In genomic region chr16:70735141-70735979, GRCh38 we compare ENCODE assay signal across 11 cellular contexts. TPM values are rescaled to one million over a fixed set of nuclear protein-coding genes. Genes with fewer than 3 reads are reported as not detected.
A peak's percentile ranks its signal among the peaks of the same experiment; 100 is the strongest.
DNase-seq lines count a peak whose midpoint lies in the region; ATAC-seq and TF ChIP-seq lines count a peak whose summit lies in the region.
"Had no signal": no experiment of that assay in that cellular context is flagged by ENCODE, and none has a peak within 500 bp of the region (broad histone marks: within the 10 kb centered on the region; RNA-seq: fewer than 3 reads in every experiment).

No MANE protein-coding gene starts in this region.

- peaks cover 14% of the 10 kb centered on the region for H3K27me3 Mint-ChIP-seq in GM23338 (ENCODE audit: insufficient read depth, low read depth, poor library complexity)
- H3K27me3 Mint-ChIP-seq in stimulated activated naive B cell treated with anti-CD40 and anti-IgM and Interleukin-4, amounts not matched to agents 10 μg/mL and 1 μg/mL and 100 μg/mL, for 72 hours = no peaks in the 10 kb centered on the region

- no peak overlapping the region for H3K4me3 ChIP-seq in GM23338

- H3K79me2 ChIP-seq in GM23338 (replicated peaks; ENCODE audit: insufficient read depth) = no peaks in the 10 kb centered on the region

- no peaks in the 10 kb centered on the region for H4K20me1 ChIP-seq in GM23338 (replicated peaks; ENCODE audit: insufficient read depth)

- H3K4me1 Mint-ChIP-seq in GM23338 = peaks cover 26% of the 10 kb centered on the region
- peaks cover 23 to 32% of the 10 kb centered on the region in 2 donors for H3K4me1 Mint-ChIP-seq in stimulated activated naive B cell treated with anti-CD40 and anti-IgM and Interleukin-4, amounts not matched to agents 10 μg/mL and 1 μg/mL and 100 μg/mL, for 72 hours

- H3K27me3 ChIP-seq in GM23338 (ENCODE audit: insufficient read depth) = no peaks in the 10 kb centered on the region

- 0 out of 2 replicates have a peak, but pooled peaks cover 2% of the 10 kb centered on the region for H3K9me2 ChIP-seq in GM23338 (ENCODE audit: insufficient read depth)

- H3K9me3 Mint-ChIP-seq in GM23338 = no peaks in the 10 kb centered on the region; the same call in 2 of the 3 replicates
- H3K9me3 Mint-ChIP-seq in stimulated activated naive B cell treated with anti-CD40 and anti-IgM and Interleukin-4, amounts not matched to agents 10 μg/mL and 1 μg/mL and 100 μg/mL, for 72 hours = no peaks in the 10 kb centered on the region
- H3K9me3 Mint-ChIP-seq: activated T-helper 2 cell treated with anti-CD3 and anti-CD28 coated beads, Interferon-gamma antibody, Interleukin-2, Interleukin-4, amounts not matched to agents 10 μg/mL and 5 μg/mL and 100 μg/mL, durations not matched to agents 14 hours and 24 hours and 36 hours had no signal

- no peak overlapping the region for H3K27ac ChIP-seq in GM23338 (ENCODE audit: low read depth)

- no peak overlapping the region for H3K4me3 Mint-ChIP-seq in GM23338
- H3K4me3 Mint-ChIP-seq in stimulated activated naive B cell treated with anti-CD40 and anti-IgM and Interleukin-4, amounts not matched to agents 10 μg/mL and 1 μg/mL and 100 μg/mL, for 72 hours = no peak overlapping the region

- peak; percentile 43 for ATAC-seq in GM23338
- no peak for ATAC-seq in stimulated activated naive B cell treated with anti-CD40 and anti-IgM and Interleukin-4, amounts not matched to agents 10 μg/mL and 1 μg/mL and 100 μg/mL, for 72 hours (replicated peaks)
- ATAC-seq in HG03432 (IDR thresholded peaks at IDR 0.05; ENCODE audit: unreplicated experiment) = no peak

- DNase-seq in GM23338 (ENCODE audit: low spot score) (peak; percentile 51), brain pericyte (ENCODE audit: low read depth, low spot score) (peak; percentile 83), iris pigment epithelial cell (ENCODE audit: low read depth) (peak; percentile 59), midbrain (lab: John Stamatoyannopoulos, UW) (no peak), UCSD-AML1 (lab: John Stamatoyannopoulos, UW; ENCODE audit: unreplicated experiment) (no peak)
- DNase-seq in stimulated activated naive B cell treated with anti-CD40 and anti-IgM and Interleukin-4, amounts not matched to agents 10 μg/mL and 1 μg/mL and 100 μg/mL, for 72 hours = no peak
- no peak for DNase-seq in activated T-cell treated with anti-CD3 and anti-CD28 coated beads, Interleukin-2, amount 50 U/mL, for 1 hour
- DNase-seq: NCI-H2081, nucleus accumbens had no signal

- no peaks in the 10 kb centered on the region for H3K36me3 ChIP-seq in GM23338 (ENCODE audit: insufficient read depth)

- no peak for TF ChIP-seq CTCF in GM23338 (conservative IDR thresholded peaks at IDR 0.05; ENCODE audit: low read depth in 2 of 2)

- H3K4me2 ChIP-seq in GM23338 = no peak overlapping the region

- H2AFZ ChIP-seq in GM23338 = no peak overlapping the region

- no peaks in the 10 kb centered on the region for H3F3A ChIP-seq in GM23338 (replicated peaks; ENCODE audit: low read depth)

- peaks cover 11% of the 10 kb centered on the region for H3K36me3 Mint-ChIP-seq in GM23338 (ENCODE audit: low read depth)
- H3K36me3 Mint-ChIP-seq in stimulated activated naive B cell treated with anti-CD40 and anti-IgM and Interleukin-4, amounts not matched to agents 10 μg/mL and 1 μg/mL and 100 μg/mL, for 72 hours = peaks cover 33 to 64% of the 10 kb centered on the region in 2 donors

- peak overlapping the region; percentile 82; the same call in 1 of the 2 replicates for H3K27ac Mint-ChIP-seq in GM23338
- peak overlapping the region; percentile 99 for H3K27ac Mint-ChIP-seq in stimulated activated naive B cell treated with anti-CD40 and anti-IgM and Interleukin-4, amounts not matched to agents 10 μg/mL and 1 μg/mL and 100 μg/mL, for 72 hours

- no peaks in the 10 kb centered on the region; the same call in 1 of the 2 replicates for H3K4me1 ChIP-seq in GM23338 (ENCODE audit: insufficient read depth)

TF ChIP-seq in GM23338, 12 proteins besides CTCF, POLR2A, EP300 and RAD21 (continues in another document):
- TF ChIP-seq ETS1 (IDR thresholded peaks at IDR 0.05) (no peak), JUNB (IDR thresholded peaks at IDR 0.05; ENCODE audit: unreplicated experiment) (no peak), NANOG (IDR thresholded peaks at IDR 0.05; ENCODE audit: borderline replicate concordance) (no peak), EZH2 (IDR thresholded peaks at IDR 0.05; ENCODE audit: low read depth, unreplicated experiment) (no peak), STAT1 (IDR thresholded peaks at IDR 0.05; ENCODE audit: unreplicated experiment) (no peak), ZNF331 (CRISPR knock-in tag; IDR thresholded peaks at IDR 0.05; ENCODE audit: low read depth) (no peak), CREB1 (CRISPR knock-in tag; IDR thresholded peaks at IDR 0.05; ENCODE audit: low read depth) (no peak), POLR2AphosphoS5 (IDR thresholded peaks at IDR 0.05; ENCODE audit: low read depth) (no peak), REST (IDR thresholded peaks at IDR 0.05; ENCODE audit: unreplicated experiment) (no peak), EZH2phosphoT487 (IDR thresholded peaks at IDR 0.05; ENCODE audit: unreplicated experiment) (no peak), ZNF114 (CRISPR knock-in tag; IDR thresholded peaks at IDR 0.05) (no peak)

RNA-seq across cellular contexts. Expression of gene MTSS2, which starts 49.5 kb away (rescaled TPM):
- total RNA-seq in GM23338 (2014; rRNA removed; shearing (Covaris generic)) = 16.5 and 19.6 TPM in 2 replicates
- 1.6 and 1.9 TPM in 2 replicates for polyA plus RNA-seq in GM23338 (2016; fragmentation: Nextera tagmentation; extraction: Ambion mirVana)

Comparison
In these comparisons a context has a peak if more than half of its experiments do, and no peak if none do; other contexts are left out.
1. DNase-seq: peak in GM23338 (single experiment), brain pericyte (single experiment) and iris pigment epithelial cell (single experiment); none in stimulated activated naive B cell treated with anti-CD40 and anti-IgM and Interleukin-4, amounts not matched to agents 10 μg/mL and 1 μg/mL and 100 μg/mL, for 72 hours (single experiment), midbrain (single experiment), activated T-cell treated with anti-CD3 and anti-CD28 coated beads, Interleukin-2, amount 50 U/mL, for 1 hour (single experiment) and UCSD-AML1 (single experiment).